ENCODE assay signal across 9 cellular contexts in the genomic region with DNA sequence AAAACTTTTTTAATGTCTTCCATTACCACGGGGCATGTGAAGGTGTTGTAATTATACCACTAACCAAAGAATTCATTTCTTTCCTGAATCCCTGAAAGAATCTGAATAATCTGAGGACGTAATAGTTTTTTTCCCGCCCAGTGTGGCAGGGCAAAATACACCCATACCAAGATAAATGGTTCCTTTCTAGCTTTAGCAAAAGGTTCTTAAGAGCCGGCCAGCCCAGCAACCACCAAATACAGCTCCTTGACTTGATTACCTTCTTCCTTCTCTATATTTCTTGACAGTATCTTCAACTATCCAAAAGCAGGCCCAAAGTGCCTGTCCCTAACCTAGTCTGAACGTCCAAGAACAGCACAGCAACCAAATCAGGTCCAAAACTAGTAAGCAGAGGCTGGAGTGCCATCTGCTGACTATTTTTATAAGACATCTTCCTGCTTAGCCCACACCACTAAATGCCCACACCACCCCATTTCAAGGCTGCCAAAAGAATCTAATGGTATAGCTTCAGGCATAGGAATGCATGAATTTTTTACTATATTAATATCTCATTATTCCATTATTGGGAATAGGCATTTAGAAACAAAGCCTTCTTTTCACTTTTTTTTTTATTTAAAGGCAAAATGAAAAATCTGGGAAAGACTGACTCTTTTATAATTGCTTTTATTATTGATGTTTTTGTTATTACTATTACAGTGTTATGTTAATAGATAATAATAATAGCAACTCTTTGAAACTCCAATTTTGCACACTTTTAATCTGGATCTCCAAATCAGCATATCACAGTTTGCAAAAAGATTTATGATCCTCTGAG.
A peak's percentile ranks its signal among the peaks of the same experiment; 100 is the strongest.
DNase-seq lines count a peak whose midpoint lies in the region; ATAC-seq and TF ChIP-seq lines count a peak whose summit lies in the region.
"Had no signal": no experiment of that assay in that cellular context is flagged by ENCODE, and none has a peak within 500 bp of the region (broad histone marks: within the 10 kb centered on the region; RNA-seq: fewer than 3 reads in every experiment).

No MANE protein-coding gene starts in this region.

- intact Hi-C loops in activated CD4-positive, alpha-beta memory T cell treated with anti-CD3 and anti-CD28 coated beads for 36 hours (cut with micrococcal nuclease) = loop anchor here (10.0 kb wide), 1 partner anchor 1088 kb away; no protein-coding TSS in a partner anchor

- H3K4me3 ChIP-seq in fibroblast of the aortic adventitia (ENCODE audit: low read depth, low read length) = no peak overlapping the region
- H3K4me3 ChIP-seq: BLaER1 treated with 17β-estradiol and CSF1 and Interleukin-3, amounts not matched to agents 10 nM and 100 nM had no signal

- no peaks in the 10 kb centered on the region for H3K9me3 Mint-ChIP-seq in activated CD4-positive, alpha-beta memory T cell treated with anti-CD3 and anti-CD28 coated beads for 36 hours

- in situ Hi-C loops in SK-MEL-5 (cut with HindIII; ENCODE audit: low pct_unique_long_range_greater_than_20kb, low sequenced_read_pairs) = no loop called here

- ATAC-seq in GM21390 (IDR thresholded peaks at IDR 0.05; ENCODE audit: unreplicated experiment) = no peak

- no peak overlapping the region for H3K27ac Mint-ChIP-seq in activated CD4-positive, alpha-beta memory T cell treated with anti-CD3 and anti-CD28 coated beads for 36 hours

- H3K27me3 Mint-ChIP-seq in activated CD4-positive, alpha-beta memory T cell treated with anti-CD3 and anti-CD28 coated beads for 36 hours = peaks cover 5% of the 10 kb centered on the region

- peak; percentile 32 for DNase-seq in NCI-H2171 treated with DMSO at 0.1 percent for 48 hours (lab: John Stamatoyannopoulos, UW)
- DNase-seq in NCI-H2171 (lab: John Stamatoyannopoulos, UW) = no peak
- peak; percentile 67 for DNase-seq in M059J (ENCODE audit: low read depth)
- peak; percentile 79 for DNase-seq in SK-MEL-5 (ENCODE audit: low read depth, low spot score)
- DNase-seq in fibroblast of the aortic adventitia (ENCODE audit: low read depth) = peak; percentile 85
- DNase-seq in nucleus accumbens (lab: John Stamatoyannopoulos, UW) = peak in 32 of 56 donors; percentile 0 to 42 (median 8)
- DNase-seq in activated CD4-positive, alpha-beta memory T cell treated with anti-CD3 and anti-CD28 coated beads for 36 hours = no peak

- H3K4me3 Mint-ChIP-seq in activated CD4-positive, alpha-beta memory T cell treated with anti-CD3 and anti-CD28 coated beads for 36 hours = no peak overlapping the region

- CTCF ChIA-PET in activated CD4-positive, alpha-beta memory T cell treated with anti-CD3 and anti-CD28 coated beads for 36 hours (lab: Charles Lee) = no interaction called here

- H3K36me3 Mint-ChIP-seq in activated CD4-positive, alpha-beta memory T cell treated with anti-CD3 and anti-CD28 coated beads for 36 hours = no peaks in the 10 kb centered on the region

- TF ChIP-seq CTCF in fibroblast of the aortic adventitia (IDR thresholded peaks at IDR 0.05; ENCODE audit: insufficient read depth, low read length) = peak; percentile 73

- no peaks in the 10 kb centered on the region for H3K4me1 Mint-ChIP-seq in activated CD4-positive, alpha-beta memory T cell treated with anti-CD3 and anti-CD28 coated beads for 36 hours (ENCODE audit: low read depth)

- POLR2A ChIA-PET in activated CD4-positive, alpha-beta memory T cell treated with anti-CD3 and anti-CD28 coated beads for 36 hours (lab: Charles Lee) = no interaction called here

Comparison
In these comparisons a context has a peak if more than half of its experiments do, and no peak if none do; other contexts are left out.
1. DNase-seq: peak in NCI-H2171 treated with DMSO at 0.1 percent for 48 hours (single experiment), M059J (single experiment), SK-MEL-5 (single experiment), fibroblast of the aortic adventitia (single experiment) and nucleus accumbens (32 of 56); none in NCI-H2171 (single experiment) and activated CD4-positive, alpha-beta memory T cell treated with anti-CD3 and anti-CD28 coated beads for 36 hours (single experiment).